In the genomic region with DNA sequence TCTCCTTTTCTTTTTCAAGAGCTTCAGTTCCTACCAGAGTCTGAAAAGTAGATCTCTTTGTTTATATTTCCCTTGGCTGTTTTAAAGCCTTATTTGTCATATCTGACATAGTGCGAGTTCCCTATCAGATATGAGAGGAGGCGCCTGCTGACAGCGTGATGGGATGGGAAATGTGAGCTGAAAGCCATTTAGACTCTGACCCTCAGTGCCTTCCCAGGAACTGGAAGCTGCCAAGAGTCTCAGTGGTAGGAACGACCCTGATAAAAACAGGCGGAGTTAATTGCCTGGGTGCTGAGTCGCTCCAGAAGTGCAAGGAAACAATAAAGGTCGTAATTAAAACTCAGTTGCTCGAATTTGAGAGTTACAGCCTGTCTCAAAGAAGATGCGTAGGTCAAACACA, we compare ENCODE assay signal across 18 cellular contexts.
DNase-seq lines count a peak whose midpoint lies in the region; ATAC-seq and TF ChIP-seq lines count a peak whose summit lies in the region.
"Had no signal": no experiment of that assay in that cellular context is flagged by ENCODE, and none has a peak within 500 bp of the region (broad histone marks: within the 10 kb centered on the region; RNA-seq: fewer than 3 reads in every experiment).

No MANE protein-coding gene starts in this region.

- H3K27me3 Mint-ChIP-seq in brain (peaks cover 2% of the 10 kb centered on the region), type B pancreatic cell (no peaks in the 10 kb centered on the region)
- no peaks in the 10 kb centered on the region for H3K27me3 Mint-ChIP-seq in activated CD4-positive, alpha-beta T cell treated with anti-CD3 and anti-CD28 coated beads, Interleukin-2, amount 10 ng/mL, durations not matched to agents 7 days and 5 days

- H3K4me3 Mint-ChIP-seq in brain (no peak overlapping the region), type B pancreatic cell (peak overlapping the region; percentile 19)
- no peak overlapping the region for H3K4me3 Mint-ChIP-seq in activated CD4-positive, alpha-beta T cell treated with anti-CD3 and anti-CD28 coated beads, Interleukin-2, amount 10 ng/mL, durations not matched to agents 7 days and 5 days
- H3K4me3 Mint-ChIP-seq: CD8-positive, alpha-beta memory T cell had no signal

- H3K27ac Mint-ChIP-seq in brain (peak overlapping the region in 3 of 5 experiments; percentile 50 to 68 (median 57)), type B pancreatic cell (peak overlapping the region; percentile 46)
- H3K27ac Mint-ChIP-seq in activated CD4-positive, alpha-beta T cell treated with anti-CD3 and anti-CD28 coated beads, Interleukin-2, amount 10 ng/mL, durations not matched to agents 7 days and 5 days = no peak overlapping the region
- H3K27ac Mint-ChIP-seq: CD8-positive, alpha-beta memory T cell had no signal

- H3K4me1 Mint-ChIP-seq in brain (peaks cover 28% of the 10 kb centered on the region), type B pancreatic cell (ENCODE audit: unreplicated experiment) (peaks cover 22% of the 10 kb centered on the region)
- no peaks in the 10 kb centered on the region for H3K4me1 Mint-ChIP-seq in activated CD4-positive, alpha-beta T cell treated with anti-CD3 and anti-CD28 coated beads, Interleukin-2, amount 10 ng/mL, durations not matched to agents 7 days and 5 days
- H3K4me1 Mint-ChIP-seq: CD8-positive, alpha-beta memory T cell had no signal

- POLR2A ChIA-PET in activated CD4-positive, alpha-beta T cell treated with anti-CD3 and anti-CD28 coated beads, Interleukin-2, amount 10 ng/mL, durations not matched to agents 7 days and 5 days (lab: Charles Lee) = no interaction called here

- TF ChIP-seq CTCF in brain (conservative IDR thresholded peaks at IDR 0.05) (no peak), type B pancreatic cell (conservative IDR thresholded peaks at IDR 0.05) (no peak)

- H3K36me3 Mint-ChIP-seq in brain (peaks cover 40% of the 10 kb centered on the region), type B pancreatic cell (peaks cover 4% of the 10 kb centered on the region)
- no peaks in the 10 kb centered on the region for H3K36me3 Mint-ChIP-seq in activated CD4-positive, alpha-beta T cell treated with anti-CD3 and anti-CD28 coated beads, Interleukin-2, amount 10 ng/mL, durations not matched to agents 7 days and 5 days (ENCODE audit: low read depth)

- ATAC-seq in HG03280 (IDR thresholded peaks at IDR 0.05; ENCODE audit: unreplicated experiment) = no peak
- ATAC-seq: A549 had no signal

- H3K9me3 Mint-ChIP-seq in brain = peaks cover 8 to 54% (median 13%) of the 10 kb centered on the region in 5 experiments
- H3K9me3 Mint-ChIP-seq in type B pancreatic cell = no peaks in the 10 kb centered on the region
- peaks cover 2% of the 10 kb centered on the region for H3K9me3 Mint-ChIP-seq in activated CD4-positive, alpha-beta T cell treated with anti-CD3 and anti-CD28 coated beads, Interleukin-2, amount 10 ng/mL, durations not matched to agents 7 days and 5 days

- in situ Hi-C loops in G401 (cut with HindIII; ENCODE audit: low sequenced_read_pairs) = no loop called here

- CTCF ChIA-PET in activated CD4-positive, alpha-beta T cell treated with anti-CD3 and anti-CD28 coated beads, Interleukin-2, amount 10 ng/mL, durations not matched to agents 7 days and 5 days (lab: Charles Lee) = no interaction called here

- DNase-seq in NCI-H748 (lab: John Stamatoyannopoulos, UW; ENCODE audit: unreplicated experiment) (peak; percentile 21), NCI-H748 treated with DMSO at 0.1 percent for 48 hours (lab: John Stamatoyannopoulos, UW) (no peak), mucosa of gallbladder (ENCODE audit: low spot score) (peak; percentile 15), type B pancreatic cell (ENCODE audit: extremely low spot score, unreplicated experiment) (no peak), G401 (ENCODE audit: low spot score) (no peak)
- no peak for DNase-seq in activated CD4-positive, alpha-beta T cell treated with anti-CD3 and anti-CD28 coated beads, Interleukin-2, amount 10 ng/mL, durations not matched to agents 7 days and 5 days
- DNase-seq: CD8-positive, alpha-beta memory T cell; GF-D8; GM23248; MM.1S; NCI-H1105 treated with DMSO at 0.1 percent for 48 hours; NCI-H2029 treated with DMSO at 0.1 percent for 48 hours; NCI-H226; NCI-H524 treated with DMSO at 0.1 percent for 48 hours; Right ventricle myocardium superior had no signal

Comparison
In these comparisons a context has a peak if more than half of its experiments do, and no peak if none do; other contexts are left out.
1. DNase-seq: peak in NCI-H748 (single experiment) and mucosa of gallbladder (single experiment); none in NCI-H748 treated with DMSO at 0.1 percent for 48 hours (single experiment), type B pancreatic cell (single experiment), activated CD4-positive, alpha-beta T cell treated with anti-CD3 and anti-CD28 coated beads, Interleukin-2, amount 10 ng/mL, durations not matched to agents 7 days and 5 days (single experiment) and G401 (single experiment).